ENCODE assay signal across 12 cellular contexts in the genomic region with DNA sequence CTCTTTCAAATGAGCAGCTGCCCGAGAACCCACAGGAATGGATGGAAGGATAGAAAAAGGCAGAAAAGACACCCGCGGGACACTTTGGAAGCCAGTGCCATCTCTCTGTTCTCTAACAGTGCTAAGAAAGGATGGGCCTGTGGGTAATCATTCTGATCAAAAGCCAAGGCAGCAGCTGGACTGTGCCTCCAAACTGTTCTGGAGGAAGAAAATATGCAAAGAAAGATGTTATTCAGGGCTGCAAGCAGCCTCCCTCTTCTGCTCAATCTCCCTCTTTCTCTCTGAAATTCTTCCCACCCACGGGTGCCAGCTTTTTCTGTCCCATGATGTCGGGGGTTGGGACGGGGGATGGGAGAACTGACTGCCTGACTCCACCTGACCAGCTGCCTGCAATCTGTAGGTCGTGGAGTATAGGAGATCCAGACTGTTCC. TPM values are rescaled to one million over a fixed set of nuclear protein-coding genes. Genes with fewer than 3 reads are reported as not detected.
DNase-seq lines count a peak whose midpoint lies in the region; ATAC-seq and TF ChIP-seq lines count a peak whose summit lies in the region.
"Had no signal": no experiment of that assay in that cellular context is flagged by ENCODE, and none has a peak within 500 bp of the region (broad histone marks: within the 10 kb centered on the region; RNA-seq: fewer than 3 reads in every experiment).

No MANE protein-coding gene starts in this region.

- no peak overlapping the region for H3K4me3 ChIP-seq in ACC112 (ENCODE audit: low read depth, low read length)
- H3K4me3 ChIP-seq in neuronal stem cell (ENCODE audit: low read length in 2 of 2), result no peak overlapping the region
- no peak overlapping the region for H3K4me3 ChIP-seq in gastrocnemius medialis
- H3K4me3 ChIP-seq: gastroesophageal sphincter, transverse colon had no signal

- no peak overlapping the region for H3K18ac ChIP-seq in neuronal stem cell (ENCODE audit: low read length)

- intact Hi-C loops in gastrocnemius medialis (cut with DNase I; ENCODE audit: low total_unique reads), result no loop called here

- H3K27ac ChIP-seq in ACC112 (ENCODE audit: low read depth, low read length) (peak overlapping the region; percentile 47), neuronal stem cell (replicated peaks; ENCODE audit: low read length) (no peak overlapping the region), gastrocnemius medialis (no peak overlapping the region)

- no peak overlapping the region for H3K4ac ChIP-seq in neuronal stem cell (ENCODE audit: low read length)

- H3K9ac ChIP-seq in neuronal stem cell (ENCODE audit: low read depth, low read length, poor library complexity), result no peak overlapping the region

- WGBS in neuronal stem cell (ENCODE audit: extremely low coverage in 2 of 2, insufficient read length in 2 of 2, insufficient replicate concordance in 1 of 2), 2 donors, result no CpG with 5 or more reads among the region's 7 CpGs

- H3K9me3 ChIP-seq in neuronal stem cell (replicated peaks in 1 of 2; ENCODE audit: control insufficient read depth in 2 of 2, insufficient read depth in 1 of 2, low read depth in 1 of 2, low read length in 2 of 2) (peaks cover 0 to 6% of the 10 kb centered on the region in 2 donors), gastrocnemius medialis (no peaks in the 10 kb centered on the region)
- H3K9me3 ChIP-seq: gastroesophageal sphincter, transverse colon had no signal

- H3K14ac ChIP-seq in neuronal stem cell (ENCODE audit: low read length), result no peak overlapping the region

- H2AFZ ChIP-seq in ACC112 (ENCODE audit: low read length, unreplicated experiment), result peak overlapping the region; percentile 82
- peak overlapping the region; percentile 43 for H2AFZ ChIP-seq in neuronal stem cell (ENCODE audit: low read length)

- no peaks in the 10 kb centered on the region for H3K79me2 ChIP-seq in ACC112 (ENCODE audit: control insufficient read depth, insufficient read depth, low read length, unreplicated experiment)

- no peak for TF ChIP-seq CTCF in gastrocnemius medialis (IDR thresholded peaks at IDR 0.05 in 4 of 5, conservative IDR thresholded peaks at IDR 0.05 in 1 of 5)

- no peaks in the 10 kb centered on the region for H3K79me1 ChIP-seq in neuronal stem cell (ENCODE audit: low read depth, low read length)

- H3K36me3 ChIP-seq in ACC112 (ENCODE audit: insufficient read depth, low read length) (no peaks in the 10 kb centered on the region), neuronal stem cell (replicated peaks in 1 of 2; ENCODE audit: control insufficient read depth in 2 of 2, insufficient read depth in 2 of 2, low read length in 2 of 2) (no peaks in the 10 kb centered on the region), gastrocnemius medialis (no peaks in the 10 kb centered on the region)
- H3K36me3 ChIP-seq: gastroesophageal sphincter, transverse colon had no signal

- in situ Hi-C loops in gastrocnemius medialis (cut with MboI; ENCODE audit: low sequenced_read_pairs in 4 of 4), result no loop called here

- no peak overlapping the region for H2BK5ac ChIP-seq in neuronal stem cell (ENCODE audit: low read length)

- no peak overlapping the region for H3K4me2 ChIP-seq in neuronal stem cell (ENCODE audit: insufficient read depth, low read length, poor library complexity, severe bottlenecking)

- no peak overlapping the region for H3K23ac ChIP-seq in neuronal stem cell (ENCODE audit: low read depth, low read length, poor library complexity)

- H4K8ac ChIP-seq in neuronal stem cell (ENCODE audit: low read depth, low read length), result no peak overlapping the region

- ATAC-seq in gastrocnemius medialis (no peak), HG03025 (IDR thresholded peaks at IDR 0.05; ENCODE audit: low FRiP score, unreplicated experiment) (no peak), HG02571 (IDR thresholded peaks at IDR 0.05; ENCODE audit: unreplicated experiment) (no peak), GM21786 (IDR thresholded peaks at IDR 0.05; ENCODE audit: unreplicated experiment) (no peak)

- peak overlapping the region; percentile 78 for H2AK5ac ChIP-seq in neuronal stem cell (ENCODE audit: low read depth, low read length)

- no peak overlapping the region for H4K91ac ChIP-seq in neuronal stem cell (ENCODE audit: low read depth, low read length, poor library complexity)

- H2BK12ac ChIP-seq in neuronal stem cell (ENCODE audit: low read length), result no peak overlapping the region

- peaks cover 14% of the 10 kb centered on the region for H3K4me1 ChIP-seq in ACC112 (ENCODE audit: control insufficient read depth, insufficient read depth, low read length, unreplicated experiment)
- H3K4me1 ChIP-seq in neuronal stem cell (ENCODE audit: control insufficient read depth in 2 of 2, insufficient read depth in 1 of 2, low read depth in 1 of 2, low read length in 2 of 2), result peaks cover 0 to 4% of the 10 kb centered on the region in 2 donors
- no peaks in the 10 kb centered on the region for H3K4me1 ChIP-seq in gastrocnemius medialis

- H2BK120ac ChIP-seq in neuronal stem cell (ENCODE audit: low read depth, low read length), result no peak overlapping the region

- no peak overlapping the region for H2BK15ac ChIP-seq in neuronal stem cell (ENCODE audit: low read length)

- no peak for TF ChIP-seq POLR2A in gastrocnemius medialis (IDR thresholded peaks at IDR 0.05)

- no peaks in the 10 kb centered on the region for H3K27me3 ChIP-seq in ACC112 (ENCODE audit: insufficient read depth, low read length)
- H3K27me3 ChIP-seq in neuronal stem cell (ENCODE audit: control insufficient read depth in 3 of 3, insufficient read depth in 3 of 3, low read depth in 1 of 3, low read length in 3 of 3), result no peaks in the 10 kb centered on the region
- peaks cover 0 to 5% (median 0%) of the 10 kb centered on the region in 3 donors for H3K27me3 ChIP-seq in gastrocnemius medialis
- H3K27me3 ChIP-seq: gastroesophageal sphincter, transverse colon had no signal

- DNase-seq in NCI-H69 (lab: John Stamatoyannopoulos, UW) (peak; percentile 60), epidermal melanocyte (ENCODE audit: insufficient read length, low spot score) (peak; percentile 77), neuronal stem cell (ENCODE audit: low spot score) (no peak), gastrocnemius medialis (no peak)
- DNase-seq: activated CD4-positive, alpha-beta T cell treated with anti-CD3 and anti-CD28 coated beads for 4 hours; activated effector memory CD4-positive, alpha-beta T cell treated with anti-CD3 and anti-CD28 coated beads, Interleukin-2, amount 50 U/mL, for 16 hours had no signal

RNA-seq across cellular contexts. Expression of a gene that starts 37.8 kb away (rescaled TPM):
- polyA plus RNA-seq in neuronal stem cell (2013, experiment 1 of 2), result 1,611 TPM
- polyA plus RNA-seq in neuronal stem cell (2013, experiment 2 of 2), result 1,599 TPM
- 1,000 to 10,000 TPM; 1,340 to 3,366 (median 1,705) TPM for total RNA-seq in gastrocnemius medialis

RNA-seq across cellular contexts. Expression of a gene that starts 55.1 kb away (rescaled TPM):
- 0.11 TPM for polyA plus RNA-seq in neuronal stem cell (2013, experiment 1 of 2)
- 0.10 TPM for polyA plus RNA-seq in neuronal stem cell (2013, experiment 2 of 2)
- total RNA-seq in gastrocnemius medialis, result 1 to 10 TPM in 1 of 4 donors, under 1 TPM in 2, not detected in 1; 0.93 to 1.7 (median 0.94) TPM

Comparison
In these comparisons a context has a peak if more than half of its experiments do, and no peak if none do; other contexts are left out.
1. DNase-seq: peak in NCI-H69 (single experiment) and epidermal melanocyte (single experiment); none in neuronal stem cell (single experiment) and gastrocnemius medialis (0 of 2).